Comparison of ENCODE assay signal across 21 cellular contexts in the genomic region with DNA sequence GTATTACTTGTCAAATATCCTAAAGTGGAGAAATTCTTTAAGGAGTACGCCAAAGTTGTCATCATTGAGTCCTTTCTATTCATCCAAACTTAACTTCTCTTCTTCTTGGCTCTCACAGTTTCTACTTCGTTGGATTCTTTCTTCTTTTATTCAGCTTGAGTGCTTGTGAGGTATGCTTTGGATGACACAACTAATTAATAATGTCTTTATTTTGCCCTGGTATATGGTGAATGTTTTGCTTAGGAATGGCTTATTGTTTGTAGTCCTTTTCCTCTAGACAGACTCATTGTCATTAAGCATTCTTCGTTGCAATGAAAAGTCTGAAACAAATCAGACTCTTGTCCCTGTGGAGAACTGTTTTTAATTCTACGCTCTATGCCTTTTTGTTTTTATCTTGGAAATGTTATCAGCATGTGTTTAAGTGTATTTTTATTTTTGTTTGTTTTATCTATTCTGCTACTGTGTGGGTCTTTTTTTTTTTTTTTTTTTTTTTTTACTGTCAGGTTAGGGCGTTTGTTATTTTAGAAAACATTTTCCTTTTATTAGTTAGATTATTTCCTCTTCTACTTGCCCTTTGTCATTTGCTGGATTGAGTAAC.
"Had no signal": no experiment of that assay in that cellular context is flagged by ENCODE, and none has a peak within 500 bp of the region (broad histone marks: within the 10 kb centered on the region; RNA-seq: fewer than 3 reads in every experiment).

No MANE protein-coding gene starts in this region.

- DNase-seq: dorsolateral prefrontal cortex; effector CD4-positive, alpha-beta T cell; foreskin fibroblast; gastrocnemius medialis; head of caudate nucleus; kidney; left colon; left ventricle myocardium superior; natural killer cell; right lobe of liver; small intestine; stimulated activated CD4-positive, alpha-beta T cell treated with anti-CD3 and anti-CD28 coated beads, Interleukin-15, amount 100 ng/mL, for 24 hours; stimulated activated CD4-positive, alpha-beta T cell treated with anti-CD3 and anti-CD28 coated beads, Interleukin-4, amount 100 ng/mL, for 1 hour; stimulated activated CD8-positive, alpha-beta memory T cell treated with anti-CD3 and anti-CD28 coated beads, Interleukin-4, amount 100 ng/mL, for 48 hours; stimulated activated naive CD4-positive, alpha-beta T cell; stimulated activated naive CD8-positive, alpha-beta T cell treated with anti-CD3 and anti-CD28 coated beads, Interleukin-15, amount 100 ng/mL, for 72 hours; transverse colon had no signal

- H3K4me3 ChIP-seq: dorsolateral prefrontal cortex, gastrocnemius medialis, lung, right lobe of liver, suprapubic skin, transverse colon, vagina had no signal

- ATAC-seq: esophagus mucosa; gastrocnemius medialis; left colon; left ventricle myocardium superior; natural killer cell; right lobe of liver; stimulated activated naive CD8-positive, alpha-beta T cell treated with anti-CD3 and anti-CD28 coated beads, Interleukin-15, amount 100 ng/mL, for 72 hours had no signal
